ENCODE assay signal across 1 cellular context in the genomic region with DNA sequence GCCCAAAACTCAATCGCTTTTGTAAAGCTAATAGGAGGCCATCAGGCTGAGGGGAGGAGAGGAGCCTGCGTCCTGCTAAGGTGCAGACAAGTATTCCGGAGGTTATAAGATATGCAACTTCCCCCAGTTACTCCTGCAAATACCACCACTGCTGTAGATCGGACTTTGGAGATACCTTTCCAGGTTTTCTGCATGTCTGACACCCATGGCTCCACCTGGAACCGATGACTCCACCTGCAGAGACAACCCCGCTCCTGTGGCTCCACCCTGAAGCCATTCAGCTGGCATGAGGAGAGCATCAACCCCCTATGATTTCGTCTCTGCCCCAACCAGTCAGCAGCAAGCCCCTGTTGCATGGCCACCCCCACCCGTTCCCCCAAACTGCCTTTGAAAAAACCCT.
TF ChIP-seq lines count a peak whose summit lies in the region.

No MANE protein-coding gene starts in this region.

TF ChIP-seq in GM23338, 12 proteins besides CTCF, POLR2A, EP300 and RAD21 (continued from another document):
- TF ChIP-seq, protein P1, sequence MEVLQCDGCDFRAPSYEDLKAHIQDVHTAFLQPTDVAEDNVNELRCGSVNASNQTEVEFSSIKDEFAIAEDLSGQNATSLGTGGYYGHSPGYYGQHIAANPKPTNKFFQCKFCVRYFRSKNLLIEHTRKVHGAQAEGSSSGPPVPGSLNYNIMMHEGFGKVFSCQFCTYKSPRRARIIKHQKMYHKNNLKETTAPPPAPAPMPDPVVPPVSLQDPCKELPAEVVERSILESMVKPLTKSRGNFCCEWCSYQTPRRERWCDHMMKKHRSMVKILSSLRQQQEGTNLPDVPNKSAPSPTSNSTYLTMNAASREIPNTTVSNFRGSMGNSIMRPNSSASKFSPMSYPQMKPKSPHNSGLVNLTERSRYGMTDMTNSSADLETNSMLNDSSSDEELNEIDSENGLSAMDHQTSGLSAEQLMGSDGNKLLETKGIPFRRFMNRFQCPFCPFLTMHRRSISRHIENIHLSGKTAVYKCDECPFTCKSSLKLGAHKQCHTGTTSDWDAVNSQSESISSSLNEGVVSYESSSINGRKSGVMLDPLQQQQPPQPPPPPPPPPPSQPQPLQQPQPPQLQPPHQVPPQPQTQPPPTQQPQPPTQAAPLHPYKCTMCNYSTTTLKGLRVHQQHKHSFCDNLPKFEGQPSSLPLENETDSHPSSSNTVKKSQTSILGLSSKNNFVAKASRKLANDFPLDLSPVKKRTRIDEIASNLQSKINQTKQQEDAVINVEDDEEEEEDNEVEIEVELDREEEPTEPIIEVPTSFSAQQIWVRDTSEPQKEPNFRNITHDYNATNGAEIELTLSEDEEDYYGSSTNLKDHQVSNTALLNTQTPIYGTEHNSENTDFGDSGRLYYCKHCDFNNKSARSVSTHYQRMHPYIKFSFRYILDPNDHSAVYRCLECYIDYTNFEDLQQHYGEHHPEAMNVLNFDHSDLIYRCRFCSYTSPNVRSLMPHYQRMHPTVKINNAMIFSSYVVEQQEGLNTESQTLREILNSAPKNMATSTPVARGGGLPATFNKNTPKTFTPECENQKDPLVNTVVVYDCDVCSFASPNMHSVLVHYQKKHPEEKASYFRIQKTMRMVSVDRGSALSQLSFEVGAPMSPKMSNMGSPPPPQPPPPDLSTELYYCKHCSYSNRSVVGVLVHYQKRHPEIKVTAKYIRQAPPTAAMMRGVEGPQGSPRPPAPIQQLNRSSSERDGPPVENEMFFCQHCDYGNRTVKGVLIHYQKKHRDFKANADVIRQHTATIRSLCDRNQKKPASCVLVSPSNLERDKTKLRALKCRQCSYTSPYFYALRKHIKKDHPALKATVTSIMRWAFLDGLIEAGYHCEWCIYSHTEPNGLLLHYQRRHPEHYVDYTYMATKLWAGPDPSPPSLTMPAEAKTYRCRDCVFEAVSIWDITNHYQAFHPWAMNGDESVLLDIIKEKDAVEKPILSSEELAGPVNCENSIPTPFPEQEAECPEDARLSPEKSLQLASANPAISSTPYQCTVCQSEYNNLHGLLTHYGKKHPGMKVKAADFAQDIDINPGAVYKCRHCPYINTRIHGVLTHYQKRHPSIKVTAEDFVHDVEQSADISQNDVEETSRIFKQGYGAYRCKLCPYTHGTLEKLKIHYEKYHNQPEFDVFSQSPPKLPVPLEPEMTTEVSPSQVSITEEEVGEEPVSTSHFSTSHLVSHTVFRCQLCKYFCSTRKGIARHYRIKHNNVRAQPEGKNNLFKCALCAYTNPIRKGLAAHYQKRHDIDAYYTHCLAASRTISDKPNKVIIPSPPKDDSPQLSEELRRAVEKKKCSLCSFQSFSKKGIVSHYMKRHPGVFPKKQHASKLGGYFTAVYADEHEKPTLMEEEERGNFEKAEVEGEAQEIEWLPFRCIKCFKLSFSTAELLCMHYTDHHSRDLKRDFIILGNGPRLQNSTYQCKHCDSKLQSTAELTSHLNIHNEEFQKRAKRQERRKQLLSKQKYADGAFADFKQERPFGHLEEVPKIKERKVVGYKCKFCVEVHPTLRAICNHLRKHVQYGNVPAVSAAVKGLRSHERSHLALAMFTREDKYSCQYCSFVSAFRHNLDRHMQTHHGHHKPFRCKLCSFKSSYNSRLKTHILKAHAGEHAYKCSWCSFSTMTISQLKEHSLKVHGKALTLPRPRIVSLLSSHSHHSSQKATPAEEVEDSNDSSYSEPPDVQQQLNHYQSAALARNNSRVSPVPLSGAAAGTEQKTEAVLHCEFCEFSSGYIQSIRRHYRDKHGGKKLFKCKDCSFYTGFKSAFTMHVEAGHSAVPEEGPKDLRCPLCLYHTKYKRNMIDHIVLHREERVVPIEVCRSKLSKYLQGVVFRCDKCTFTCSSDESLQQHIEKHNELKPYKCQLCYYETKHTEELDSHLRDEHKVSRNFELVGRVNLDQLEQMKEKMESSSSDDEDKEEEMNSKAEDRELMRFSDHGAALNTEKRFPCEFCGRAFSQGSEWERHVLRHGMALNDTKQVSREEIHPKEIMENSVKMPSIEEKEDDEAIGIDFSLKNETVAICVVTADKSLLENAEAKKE (CRISPR knock-in tag; IDR thresholded peaks at IDR 0.05): no peak
- TF ChIP-seq, protein P2, sequence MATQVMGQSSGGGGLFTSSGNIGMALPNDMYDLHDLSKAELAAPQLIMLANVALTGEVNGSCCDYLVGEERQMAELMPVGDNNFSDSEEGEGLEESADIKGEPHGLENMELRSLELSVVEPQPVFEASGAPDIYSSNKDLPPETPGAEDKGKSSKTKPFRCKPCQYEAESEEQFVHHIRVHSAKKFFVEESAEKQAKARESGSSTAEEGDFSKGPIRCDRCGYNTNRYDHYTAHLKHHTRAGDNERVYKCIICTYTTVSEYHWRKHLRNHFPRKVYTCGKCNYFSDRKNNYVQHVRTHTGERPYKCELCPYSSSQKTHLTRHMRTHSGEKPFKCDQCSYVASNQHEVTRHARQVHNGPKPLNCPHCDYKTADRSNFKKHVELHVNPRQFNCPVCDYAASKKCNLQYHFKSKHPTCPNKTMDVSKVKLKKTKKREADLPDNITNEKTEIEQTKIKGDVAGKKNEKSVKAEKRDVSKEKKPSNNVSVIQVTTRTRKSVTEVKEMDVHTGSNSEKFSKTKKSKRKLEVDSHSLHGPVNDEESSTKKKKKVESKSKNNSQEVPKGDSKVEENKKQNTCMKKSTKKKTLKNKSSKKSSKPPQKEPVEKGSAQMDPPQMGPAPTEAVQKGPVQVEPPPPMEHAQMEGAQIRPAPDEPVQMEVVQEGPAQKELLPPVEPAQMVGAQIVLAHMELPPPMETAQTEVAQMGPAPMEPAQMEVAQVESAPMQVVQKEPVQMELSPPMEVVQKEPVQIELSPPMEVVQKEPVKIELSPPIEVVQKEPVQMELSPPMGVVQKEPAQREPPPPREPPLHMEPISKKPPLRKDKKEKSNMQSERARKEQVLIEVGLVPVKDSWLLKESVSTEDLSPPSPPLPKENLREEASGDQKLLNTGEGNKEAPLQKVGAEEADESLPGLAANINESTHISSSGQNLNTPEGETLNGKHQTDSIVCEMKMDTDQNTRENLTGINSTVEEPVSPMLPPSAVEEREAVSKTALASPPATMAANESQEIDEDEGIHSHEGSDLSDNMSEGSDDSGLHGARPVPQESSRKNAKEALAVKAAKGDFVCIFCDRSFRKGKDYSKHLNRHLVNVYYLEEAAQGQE (IDR thresholded peaks at IDR 0.05; ENCODE audit: unreplicated experiment): no peak
- no peak for TF ChIP-seq NANOG (IDR thresholded peaks at IDR 0.05; ENCODE audit: borderline replicate concordance)
